ENCODE assay signal across 19 cellular contexts in genomic region chr2:120161190-120161589, GRCh38.
DNase-seq lines count a peak whose midpoint lies in the region; ATAC-seq and TF ChIP-seq lines count a peak whose summit lies in the region.
"Had no signal": no experiment of that assay in that cellular context is flagged by ENCODE, and none has a peak within 500 bp of the region (broad histone marks: within the 10 kb centered on the region; RNA-seq: fewer than 3 reads in every experiment).

No MANE protein-coding gene starts in this region.

- DNase-seq in EH (ENCODE audit: low read depth) (peak; percentile 14), NCI-H226 (peak; percentile 8), fibroblast of gingiva (ENCODE audit: low read depth) (peak; percentile 62), iris pigment epithelial cell (ENCODE audit: low read depth) (peak; percentile 60), hippocampal formation (lab: John Stamatoyannopoulos, UW) (no peak), upper lobe of right lung (no peak), NOMO-1 (lab: John Stamatoyannopoulos, UW; ENCODE audit: unreplicated experiment in 2 of 2) (no peak)
- DNase-seq: Caco-2; CD4-positive, alpha-beta T cell; GDM1; HCEC 1CT; Kasumi-1; MM.1S; NCI-H1092 treated with DMSO at 0.1 percent for 48 hours; NCI-H146; NCI-H2081; NCI-H510A treated with DMSO at 0.1 percent for 48 hours; PC-3 had no signal

- H3K27ac ChIP-seq in upper lobe of right lung, result no peak overlapping the region
- H3K27ac ChIP-seq: RWPE1 had no signal

- no peaks in the 10 kb centered on the region for H3K9me3 ChIP-seq in upper lobe of right lung
- H3K9me3 ChIP-seq: Caco-2 had no signal

- H3K36me3 ChIP-seq in upper lobe of right lung, result no peaks in the 10 kb centered on the region

- H3K27me3 ChIP-seq in upper lobe of right lung, result no peaks in the 10 kb centered on the region

- intact Hi-C loops in upper lobe of right lung (cut with DNase I), result no loop called here

- no peak for TF ChIP-seq CTCF in upper lobe of right lung (IDR thresholded peaks at IDR 0.05)

- H3K4me3 ChIP-seq in upper lobe of right lung, result no peak overlapping the region

- H3K4me1 ChIP-seq in upper lobe of right lung, result no peaks in the 10 kb centered on the region
- H3K4me1 ChIP-seq: Caco-2 had no signal

- ATAC-seq in upper lobe of right lung, result no peak
- ATAC-seq: PC-3 had no signal

Comparison
In these comparisons a context has a peak if more than half of its experiments do, and no peak if none do; other contexts are left out.
1. DNase-seq: peak in EH (single experiment), NCI-H226 (single experiment), fibroblast of gingiva (single experiment) and iris pigment epithelial cell (single experiment); none in hippocampal formation (0 of 2), upper lobe of right lung (single experiment) and NOMO-1 (0 of 2).